Comparison of ENCODE assay signal across 17 cellular contexts in the genomic region with DNA sequence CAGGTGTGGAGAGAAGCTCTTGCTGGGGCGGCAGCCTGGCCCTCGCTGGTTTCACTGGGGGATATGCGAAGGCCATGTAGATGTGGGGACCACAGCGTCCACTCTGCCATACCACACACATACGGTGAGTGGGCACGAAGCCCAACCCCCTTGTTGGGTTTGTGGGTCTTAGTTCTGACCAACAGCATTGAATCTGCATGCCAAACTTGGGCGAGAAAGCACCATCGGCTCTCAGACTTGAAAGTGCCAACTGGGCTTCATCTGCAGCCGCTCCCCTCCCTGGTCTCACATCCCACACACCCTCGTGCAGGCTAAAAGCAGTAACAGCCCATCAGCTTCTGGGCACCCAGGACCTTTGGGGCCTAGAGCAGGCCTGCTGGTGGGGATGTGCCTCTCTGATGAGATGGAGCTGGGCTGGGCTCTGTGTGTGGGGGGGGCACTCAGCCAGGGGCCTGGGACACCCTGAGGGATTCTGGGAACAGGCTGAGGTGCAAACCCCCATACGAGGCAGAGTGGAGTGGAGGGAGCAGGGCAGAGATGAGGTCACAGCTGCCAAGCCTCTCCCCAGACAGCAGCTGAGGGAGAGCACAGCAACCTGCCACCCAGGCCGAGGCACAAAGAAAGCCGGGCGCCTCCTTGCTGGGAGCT.
DNase-seq lines count a peak whose midpoint lies in the region; ATAC-seq and TF ChIP-seq lines count a peak whose summit lies in the region.
"Had no signal": no experiment of that assay in that cellular context is flagged by ENCODE, and none has a peak within 500 bp of the region (broad histone marks: within the 10 kb centered on the region; RNA-seq: fewer than 3 reads in every experiment).

No MANE protein-coding gene starts in this region.

- H3K9me3 Mint-ChIP-seq in neural crest cell, result no peaks in the 10 kb centered on the region
- H3K9me3 Mint-ChIP-seq in natural killer cell treated with Interleukin-12 subunit alpha and Interleukin-12 subunit beta and Interleukin-15 and Interleukin-18, amount 100 ng/mL, for 72 hours, result no peaks in the 10 kb centered on the region
- no peaks in the 10 kb centered on the region for H3K9me3 Mint-ChIP-seq in stimulated activated effector memory CD8-positive, alpha-beta T cell treated with anti-CD3 and anti-CD28 coated beads, Interleukin-12 subunit alpha, Interleukin-12 subunit beta, amount 100 ng/mL, for 72 hours
- H3K9me3 Mint-ChIP-seq: GM23338 had no signal

- no peak overlapping the region for H3K9ac ChIP-seq in BLaER1
- peak overlapping the region; percentile 30 to 36 for H3K9ac ChIP-seq in stomach smooth muscle (ENCODE audit: low read length in 2 of 2)

- peak overlapping the region; percentile 95 for H3K4me2 ChIP-seq in BLaER1
- H3K4me2 ChIP-seq: GM23338 had no signal

- no peaks in the 10 kb centered on the region for H3K27me3 Mint-ChIP-seq in neural crest cell (ENCODE audit: low read depth)
- no peaks in the 10 kb centered on the region for H3K27me3 Mint-ChIP-seq in natural killer cell treated with Interleukin-12 subunit alpha and Interleukin-12 subunit beta and Interleukin-15 and Interleukin-18, amount 100 ng/mL, for 72 hours

- H3K27me3 ChIP-seq in BLaER1, result no peaks in the 10 kb centered on the region
- no peaks in the 10 kb centered on the region for H3K27me3 ChIP-seq in stomach smooth muscle (ENCODE audit: control insufficient read depth in 1 of 2, insufficient read depth in 2 of 2, low read length in 2 of 2)

- TF ChIP-seq CTCF in neural crest cell (conservative IDR thresholded peaks at IDR 0.05) (no peak), GM10248 (IDR thresholded peaks at IDR 0.05; ENCODE audit: control extremely low read depth, extremely low read depth, low read depth, missing control alignments) (no peak), GM20000 (IDR thresholded peaks at IDR 0.05; ENCODE audit: extremely low read depth, missing control alignments) (no peak)

- H3K9me3 ChIP-seq in BLaER1 (no peaks in the 10 kb centered on the region), stomach smooth muscle (ENCODE audit: control insufficient read depth in 2 of 2, low read length in 2 of 2) (no peaks in the 10 kb centered on the region)

- H3K27ac ChIP-seq in BLaER1 (peak overlapping the region; percentile 27; the same call in 1 of the 2 replicates), cingulate gyrus (ENCODE audit: low read depth, low read length) (peak overlapping the region; percentile 60), stomach smooth muscle (ENCODE audit: low read length) (peak overlapping the region; percentile 90)

- ATAC-seq in natural killer cell treated with Interleukin-12 subunit alpha and Interleukin-12 subunit beta and Interleukin-15 and Interleukin-18, amount 100 ng/mL, for 72 hours, result no peak
- no peak for ATAC-seq in stimulated activated effector memory CD8-positive, alpha-beta T cell treated with anti-CD3 and anti-CD28 coated beads, Interleukin-12 subunit alpha, Interleukin-12 subunit beta, amount 100 ng/mL, for 72 hours
- ATAC-seq: GM23338 had no signal

- CTCF ChIA-PET in GM10248 (lab: Yijun Ruan, JAX), result no interaction called here

- DNase-seq in neural crest cell (ENCODE audit: low read depth, low spot score), result no peak
- DNase-seq in natural killer cell treated with Interleukin-12 subunit alpha and Interleukin-12 subunit beta and Interleukin-15 and Interleukin-18, amount 100 ng/mL, for 72 hours (ENCODE audit: low spot score), result no peak
- DNase-seq in GM10248 (ENCODE audit: extremely low spot score), result no peak
- DNase-seq in stimulated activated effector memory CD8-positive, alpha-beta T cell treated with anti-CD3 and anti-CD28 coated beads, Interleukin-12 subunit alpha, Interleukin-12 subunit beta, amount 100 ng/mL, for 72 hours (ENCODE audit: low spot score in 2 of 2), result no peak
- DNase-seq in GM20000 (ENCODE audit: low spot score), result no peak
- DNase-seq: COR-L47; NCI-H2107; NCI-H345; NCI-H69; NK-92 treated with Interleukin-12 subunit alpha and Interleukin-12 subunit beta, amount 100 ng/mL, for 24 hours; OCI-M1; RPMI8226 had no signal

- no peaks in the 10 kb centered on the region for H3K36me3 Mint-ChIP-seq in neural crest cell (ENCODE audit: low read depth)
- H3K36me3 Mint-ChIP-seq in natural killer cell treated with Interleukin-12 subunit alpha and Interleukin-12 subunit beta and Interleukin-15 and Interleukin-18, amount 100 ng/mL, for 72 hours, result peaks cover 4% of the 10 kb centered on the region
- peaks cover 6% of the 10 kb centered on the region for H3K36me3 Mint-ChIP-seq in stimulated activated effector memory CD8-positive, alpha-beta T cell treated with anti-CD3 and anti-CD28 coated beads, Interleukin-12 subunit alpha, Interleukin-12 subunit beta, amount 100 ng/mL, for 72 hours

- no peak overlapping the region for H3K4me3 Mint-ChIP-seq in neural crest cell
- H3K4me3 Mint-ChIP-seq in natural killer cell treated with Interleukin-12 subunit alpha and Interleukin-12 subunit beta and Interleukin-15 and Interleukin-18, amount 100 ng/mL, for 72 hours, result no peak overlapping the region
- H3K4me3 Mint-ChIP-seq in stimulated activated effector memory CD8-positive, alpha-beta T cell treated with anti-CD3 and anti-CD28 coated beads, Interleukin-12 subunit alpha, Interleukin-12 subunit beta, amount 100 ng/mL, for 72 hours, result no peak overlapping the region
- H3K4me3 Mint-ChIP-seq: CD14-positive monocyte, GM23338 had no signal

- peaks cover 6% of the 10 kb centered on the region for H3K4me1 Mint-ChIP-seq in neural crest cell
- H3K4me1 Mint-ChIP-seq in natural killer cell treated with Interleukin-12 subunit alpha and Interleukin-12 subunit beta and Interleukin-15 and Interleukin-18, amount 100 ng/mL, for 72 hours (ENCODE audit: low read depth in 2 of 2), result peaks cover 9% of the 10 kb centered on the region in 2 donors
- peaks cover 19% of the 10 kb centered on the region for H3K4me1 Mint-ChIP-seq in stimulated activated effector memory CD8-positive, alpha-beta T cell treated with anti-CD3 and anti-CD28 coated beads, Interleukin-12 subunit alpha, Interleukin-12 subunit beta, amount 100 ng/mL, for 72 hours

- H3K27ac Mint-ChIP-seq in neural crest cell (ENCODE audit: unreplicated experiment), result peak overlapping the region; percentile 50
- H3K27ac Mint-ChIP-seq in natural killer cell treated with Interleukin-12 subunit alpha and Interleukin-12 subunit beta and Interleukin-15 and Interleukin-18, amount 100 ng/mL, for 72 hours, result no peak overlapping the region
- no peak overlapping the region for H3K27ac Mint-ChIP-seq in stimulated activated effector memory CD8-positive, alpha-beta T cell treated with anti-CD3 and anti-CD28 coated beads, Interleukin-12 subunit alpha, Interleukin-12 subunit beta, amount 100 ng/mL, for 72 hours
- H3K27ac Mint-ChIP-seq: GM23338 had no signal

- peaks cover 44% of the 10 kb centered on the region for H4K20me1 ChIP-seq in BLaER1

- peaks cover 38% of the 10 kb centered on the region for H3K36me3 ChIP-seq in BLaER1
- H3K36me3 ChIP-seq in stomach smooth muscle (ENCODE audit: control insufficient read depth in 2 of 2, insufficient read depth in 2 of 2, low read length in 2 of 2), result peaks cover 24 to 27% of the 10 kb centered on the region in 2 donors

- H3K4me1 ChIP-seq in BLaER1 (peaks cover 99% of the 10 kb centered on the region), stomach smooth muscle (ENCODE audit: control insufficient read depth, insufficient read depth, low read length) (peaks cover 53% of the 10 kb centered on the region)

- POLR2A ChIA-PET in GM10248 (lab: Yijun Ruan, JAX), result no interaction called here

- H3K4me3 ChIP-seq in BLaER1, result no peak overlapping the region
- H3K4me3 ChIP-seq in stomach smooth muscle (ENCODE audit: low read length in 2 of 2), result no peak overlapping the region
- H3K4me3 ChIP-seq: GM23338 had no signal

Comparison
In these comparisons a context has a peak if more than half of its experiments do, and no peak if none do; other contexts are left out.
1. H3K27ac ChIP-seq: peak in every context shown above with its lines; median percentile 90 in stomach smooth muscle; 60 in cingulate gyrus; 27 in BLaER1.